15 cellular contexts compared by ENCODE assay signal in genomic region chr5:83965431-83965830, GRCh38.
"Had no signal": no experiment of that assay in that cellular context is flagged by ENCODE, and none has a peak within 500 bp of the region (broad histone marks: within the 10 kb centered on the region; RNA-seq: fewer than 3 reads in every experiment).

No MANE protein-coding gene starts in this region.

- H3K36me3 ChIP-seq: breast epithelium, heart right ventricle, left lung, pancreas had no signal

- H3K9me3 ChIP-seq: breast epithelium, heart right ventricle, left lung, pancreas, testis had no signal

- H3K4me1 ChIP-seq: breast epithelium, heart right ventricle, left lung, pancreas, testis had no signal

- ATAC-seq: activated CD4-positive, CD25-positive, alpha-beta regulatory T cell treated with anti-CD3 and anti-CD28 coated beads, Interleukin-2, amount 50 U/mL, for 24 hours; activated CD8-positive, alpha-beta memory T cell treated with anti-CD3 and anti-CD28 coated beads, Interleukin-2, amount 10 ng/mL, durations not matched to agents 7 days and 5 days; activated naive CD4-positive, alpha-beta T cell treated with anti-CD3 and anti-CD28 coated beads, Interleukin-2, amount 50 U/mL, for 72 hours; heart right ventricle; left lung; pancreas; stimulated activated naive CD8-positive, alpha-beta T cell treated with anti-CD3 and anti-CD28 coated beads, Interleukin-15, amount 100 ng/mL, for 72 hours; T-helper 17 cell had no signal

- DNase-seq: activated CD4-positive, alpha-beta T cell treated with anti-CD3 and anti-CD28 coated beads, Interleukin-2, amount 50 U/mL, for 48 hours; activated CD8-positive, alpha-beta memory T cell treated with anti-CD3 and anti-CD28 coated beads, Interleukin-2, amount 10 ng/mL, durations not matched to agents 7 days and 5 days; activated effector memory CD4-positive, alpha-beta T cell treated with anti-CD3 and anti-CD28 coated beads, Interleukin-2, amount 50 U/mL, for 16 hours; activated T-cell treated with anti-CD3 and anti-CD28 coated beads, Interleukin-2, amount 50 U/mL, for 24 hours; effector CD4-positive, alpha-beta T cell; heart right ventricle; left lung; pancreas; stimulated activated CD4-positive, alpha-beta T cell treated with anti-CD3 and anti-CD28 coated beads, Interleukin-4, amount 100 ng/mL, for 1 hour; stimulated activated naive CD8-positive, alpha-beta T cell treated with anti-CD3 and anti-CD28 coated beads, Interleukin-15, amount 100 ng/mL, for 72 hours; T-helper 17 cell; testis had no signal

- H3K27ac ChIP-seq: breast epithelium, heart right ventricle, left lung, pancreas, testis had no signal

- H3K4me3 ChIP-seq: breast epithelium, heart right ventricle, left lung, pancreas, testis had no signal

- H3K27me3 ChIP-seq: breast epithelium, heart right ventricle, left lung, pancreas, testis had no signal
